In the genomic region with DNA sequence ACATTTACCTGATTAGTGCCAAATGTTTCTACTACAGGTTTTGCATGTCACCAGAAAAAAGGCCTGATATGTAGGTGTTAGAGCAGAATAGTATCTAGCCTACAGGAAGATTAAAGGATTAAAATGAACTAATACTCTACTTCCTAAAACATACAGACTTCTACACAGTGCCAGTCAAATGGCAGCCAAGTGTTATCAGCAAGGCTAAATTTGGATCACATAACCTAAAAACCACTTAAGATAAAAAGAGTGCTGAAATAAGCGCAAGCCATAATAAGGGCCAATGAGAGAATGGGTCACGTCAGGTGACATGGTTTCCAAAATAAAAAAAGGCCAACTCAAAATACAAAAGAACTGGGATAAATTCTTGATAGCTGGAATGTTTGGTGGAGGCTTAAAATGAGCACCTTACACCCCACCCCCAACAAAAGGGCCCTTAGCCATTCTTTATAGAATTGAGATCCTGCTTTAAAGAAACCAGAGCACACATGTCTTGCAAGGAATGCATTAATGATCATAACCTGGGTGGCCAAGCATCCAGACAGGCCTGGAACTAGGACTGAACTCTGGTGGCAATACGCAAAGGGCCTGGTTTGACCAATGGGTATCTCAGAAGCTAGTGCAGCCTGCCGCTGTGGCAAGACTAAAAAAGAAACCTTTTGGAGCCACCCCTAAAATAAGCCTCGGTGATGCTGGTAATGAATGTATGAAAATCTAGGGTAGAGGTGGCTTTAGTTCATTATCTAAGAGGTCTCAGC, we compare ENCODE assay signal across 25 cellular contexts. TPM values are rescaled to one million over a fixed set of nuclear protein-coding genes. Genes with fewer than 3 reads are reported as not detected.
A peak's percentile ranks its signal among the peaks of the same experiment; 100 is the strongest.
DNase-seq lines count a peak whose midpoint lies in the region; ATAC-seq lines count a peak whose summit lies in the region.
"Had no signal": no experiment of that assay in that cellular context is flagged by ENCODE, and none has a peak within 500 bp of the region (broad histone marks: within the 10 kb centered on the region; RNA-seq: fewer than 3 reads in every experiment).

No MANE protein-coding gene starts in this region.

- H3K9me3 ChIP-seq in mesodermal cell (ENCODE audit: control insufficient read depth, low read length): peaks cover 6% of the 10 kb centered on the region

- peaks cover 90% of the 10 kb centered on the region for H3K36me3 ChIP-seq in mesodermal cell (ENCODE audit: control insufficient read depth, insufficient read depth, low read length)

- ATAC-seq in Right ventricle myocardium inferior (peak; percentile 82), Right ventricle myocardium superior (ENCODE audit: poor library complexity) (peak; percentile 88)
- ATAC-seq: GM23338 had no signal

- H3K27ac ChIP-seq in mesodermal cell (ENCODE audit: low read depth, low read length, severe bottlenecking): peak overlapping the region; percentile 36
- H3K27ac ChIP-seq: 22Rv1, RWPE1 had no signal

- 91 to 100% methylated on average over 3 of the region's 5 CpGs for WGBS in mesodermal cell (ENCODE audit: insufficient coverage in 2 of 2), 2 experiments

- DNase-seq in Right ventricle myocardium inferior (ENCODE audit: missing footprints) (no peak), cardiac septum (ENCODE audit: low spot score) (no peak), Right ventricle myocardium superior (no peak), amygdala (lab: John Stamatoyannopoulos, UW) (no peak), T-helper 2 cell (no peak), NCI-H146 (lab: John Stamatoyannopoulos, UW) (no peak), dermis blood vessel endothelial cell (no peak)
- DNase-seq: activated CD4-positive, alpha-beta T cell treated with anti-CD3 and anti-CD28 coated beads for 1 hour; activated naive CD4-positive, alpha-beta T cell treated with anti-CD3 and anti-CD28 coated beads, Interleukin-2, amount 10 ng/mL, durations not matched to agents 7 days and 5 days; activated T-cell treated with anti-CD3 and anti-CD28 coated beads, Interleukin-2, amount 50 U/mL, for 48 hours; aorta; DMS79; head of caudate nucleus; KBM-7; NCI-H1092; NCI-H2029 treated with DMSO at 0.1 percent for 48 hours; NCI-H446 treated with DMSO at 0.1 percent for 48 hours; occipital lobe; stimulated activated CD4-positive, alpha-beta T cell treated with anti-CD3 and anti-CD28 coated beads, Interleukin-2, amount 100 ng/mL, for 24 hours; stimulated activated naive CD4-positive, alpha-beta T cell; trophoblast cell had no signal

- intact Hi-C loops in Right ventricle myocardium inferior (cut with DNase I) (no loop called here), cardiac septum (cut with DNase I) (no loop called here), Right ventricle myocardium superior (cut with DNase I) (no loop called here)

- no peak overlapping the region for H3K4me3 ChIP-seq in mesodermal cell (ENCODE audit: extremely low read depth, insufficient read depth, low read length, poor library complexity, severe bottlenecking)
- H3K4me3 ChIP-seq: GM23338 had no signal

- H3K4me1 ChIP-seq in mesodermal cell (ENCODE audit: control insufficient read depth, insufficient read depth, low read length, poor library complexity, severe bottlenecking): peaks cover 23% of the 10 kb centered on the region

RNA-seq across cellular contexts. Expression of gene IRS1, which starts 32.4 kb away (rescaled TPM):
- total RNA-seq in Right ventricle myocardium inferior: 15.9 TPM
- 14.0 TPM for total RNA-seq in cardiac septum
- 17.6 TPM for total RNA-seq in Right ventricle myocardium superior
- polyA plus RNA-seq in mesodermal cell (2013, experiment 1 of 2): 48.3 TPM
- polyA plus RNA-seq in mesodermal cell (2013, experiment 2 of 2): 46.9 TPM
- total RNA-seq in dermis blood vessel endothelial cell: 0.17 and 0.23 TPM in 2 replicates

Comparison
In these comparisons a context has a peak if more than half of its experiments do, and no peak if none do; other contexts are left out.
1. RNA of gene IRS1, which starts 32.4 kb away (total RNA-seq): 17.6 TPM in Right ventricle myocardium superior (single experiment), 15.9 TPM in Right ventricle myocardium inferior (single experiment) and 14.0 TPM in cardiac septum (single experiment); 0.17 to 0.23 TPM in dermis blood vessel endothelial cell; every median in the first group is over 10 times any median in the second.